20 cellular contexts compared by ENCODE assay signal in genomic region chr7:75048435-75049379, GRCh38. TPM values are rescaled to one million over a fixed set of nuclear protein-coding genes. Genes with fewer than 3 reads are reported as not detected.
A peak's percentile ranks its signal among the peaks of the same experiment; 100 is the strongest.
DNase-seq lines count a peak whose midpoint lies in the region; TF ChIP-seq lines count a peak whose summit lies in the region.
"Had no signal": no experiment of that assay in that cellular context is flagged by ENCODE, and none has a peak within 500 bp of the region (broad histone marks: within the 10 kb centered on the region; RNA-seq: fewer than 3 reads in every experiment).

No MANE protein-coding gene starts in this region.

- H2BK12ac ChIP-seq in H9 (ENCODE audit: insufficient read length, low read depth, low read length): no peak overlapping the region

- H3K9me2 ChIP-seq in OCI-LY7 (ENCODE audit: insufficient read depth, low read length): no peaks in the 10 kb centered on the region

- H2BK5ac ChIP-seq in H9 (ENCODE audit: insufficient read length, low read length): no peak overlapping the region

- no peak overlapping the region for H3K4me3 Mint-ChIP-seq in H9
- H3K4me3 Mint-ChIP-seq: activated CD8-positive, alpha-beta memory T cell treated with anti-CD3 and anti-CD28 coated beads, Interleukin-2, amount 10 ng/mL, durations not matched to agents 7 days and 5 days; CD4-positive, CD25-positive, alpha-beta regulatory T cell had no signal

- DNase-seq in A673 (ENCODE audit: low spot score) (no peak), OCI-LY7 (ENCODE audit: low spot score) (no peak), cardiac fibroblast (ENCODE audit: low read depth in 2 of 2) (peak; percentile 18 to 49), kidney glomerular epithelial cell (lab: John Stamatoyannopoulos, UW) (peak; percentile 31), lower leg skin (ENCODE audit: low spot score in 2 of 2) (no peak), HuH-7.5 (ENCODE audit: low spot score) (no peak), NOMO-1 (lab: John Stamatoyannopoulos, UW; ENCODE audit: unreplicated experiment in 2 of 2) (no peak), H9 (no peak)
- DNase-seq: ACHN; activated CD4-positive, CD25-positive, alpha-beta regulatory T cell treated with anti-CD3 and anti-CD28 coated beads, Interleukin-2, amount 50 U/mL, for 72 hours; activated CD8-positive, alpha-beta memory T cell treated with anti-CD3 and anti-CD28 coated beads, Interleukin-2, amount 10 ng/mL, durations not matched to agents 7 days and 5 days; adrenal gland; CD4-positive, CD25-positive, alpha-beta regulatory T cell; H7; midbrain; NCI-H82; Peyer's patch; stimulated activated CD4-positive, alpha-beta T cell treated with anti-CD3 and anti-CD28 coated beads, Interleukin-4, amount 100 ng/mL, for 24 hours had no signal

- H3K4me3 ChIP-seq in A673 (ENCODE audit: low read depth, low read length, poor library complexity, severe bottlenecking) (no peak overlapping the region), OCI-LY7 (ENCODE audit: low read depth, low read length, poor library complexity, severe bottlenecking) (no peak overlapping the region), cardiac fibroblast (replicated peaks in 1 of 2; ENCODE audit: low read depth in 2 of 2, low read length in 2 of 2) (no peak overlapping the region), lower leg skin (ENCODE audit: low read depth, poor library complexity, severe bottlenecking) (no peak overlapping the region)
- H3K4me3 ChIP-seq: adrenal gland, Peyer's patch, vagina had no signal

- H3K9me3 ChIP-seq in A673 (ENCODE audit: low read depth, low read length, poor library complexity, severe bottlenecking) (no peaks in the 10 kb centered on the region), OCI-LY7 (ENCODE audit: low read length) (no peaks in the 10 kb centered on the region), H9 (ENCODE audit: control insufficient read depth, low read depth, low read length) (no peaks in the 10 kb centered on the region)
- H3K9me3 ChIP-seq: adrenal gland, Peyer's patch, vagina had no signal

- no peak overlapping the region for H2BK120ac ChIP-seq in H9 (ENCODE audit: low read depth, low read length, poor library complexity, severe bottlenecking)

- no peak overlapping the region for H3K56ac ChIP-seq in H9 (ENCODE audit: insufficient read length, low read depth, low read length)

- no peak overlapping the region for H3K4ac ChIP-seq in H9 (ENCODE audit: low read depth, low read length)

- 76 to 82% methylated on average over 11 to 16 of the region's 17 CpGs for WGBS in lower leg skin, 2 donors
- no CpG with 5 or more reads among the region's 17 CpGs for WGBS in H9 (ENCODE audit: extremely low coverage, insufficient read length, low lambda C conversion rate)

- no peak overlapping the region for H2BK15ac ChIP-seq in H9 (ENCODE audit: low read depth, low read length)

- H2AFZ ChIP-seq in OCI-LY7 (ENCODE audit: low read length): no peak overlapping the region
- no peak overlapping the region for H2AFZ ChIP-seq in H9 (ENCODE audit: low read length)

- no peak overlapping the region for H3K4me2 ChIP-seq in OCI-LY7 (ENCODE audit: low read length)
- no peak overlapping the region for H3K4me2 ChIP-seq in H9 (ENCODE audit: insufficient read depth, insufficient read length, low read length)

- peaks cover 4% of the 10 kb centered on the region in 2 experiments for H3K4me1 Mint-ChIP-seq in H9
- H3K4me1 Mint-ChIP-seq: activated CD8-positive, alpha-beta memory T cell treated with anti-CD3 and anti-CD28 coated beads, Interleukin-2, amount 10 ng/mL, durations not matched to agents 7 days and 5 days; CD4-positive, CD25-positive, alpha-beta regulatory T cell had no signal

- H3K36me3 ChIP-seq in A673 (ENCODE audit: insufficient read depth, low read length, poor library complexity, severe bottlenecking) (peaks cover 15% of the 10 kb centered on the region), OCI-LY7 (ENCODE audit: insufficient read depth, low read length) (peaks cover 52% of the 10 kb centered on the region)

- peak overlapping the region in 1 of 3 experiments; percentile 51; a peak in 2 of 7 replicates for H3K27ac Mint-ChIP-seq in H9
- H3K27ac Mint-ChIP-seq: activated CD8-positive, alpha-beta memory T cell treated with anti-CD3 and anti-CD28 coated beads, Interleukin-2, amount 10 ng/mL, durations not matched to agents 7 days and 5 days; CD4-positive, CD25-positive, alpha-beta regulatory T cell had no signal

- no peak overlapping the region for H3K27ac ChIP-seq in A673 (ENCODE audit: low read depth, low read length, poor library complexity, severe bottlenecking)
- H3K27ac ChIP-seq in OCI-LY7 (ENCODE audit: low read depth, low read length, poor library complexity, severe bottlenecking): no peak overlapping the region
- no peak overlapping the region for H3K27ac ChIP-seq in H9 (ENCODE audit: insufficient read length, low read depth, low read length)
- H3K27ac ChIP-seq: HL-60, Peyer's patch, vagina had no signal

- intact Hi-C loops in A673 (cut with micrococcal nuclease; ENCODE audit: unreplicated experiment): no loop called here
- intact Hi-C loops in OCI-LY7 (cut with micrococcal nuclease; ENCODE audit: unreplicated experiment): no loop called here
- intact Hi-C loops in lower leg skin (cut with DNase I; ENCODE audit: low total_unique reads): no loop called here

- H3K9ac ChIP-seq in H9 (ENCODE audit: extremely low read depth, insufficient read length, low read length): no peak overlapping the region

- no peak overlapping the region for H2BK20ac ChIP-seq in H9 (ENCODE audit: low read depth, low read length, poor library complexity, severe bottlenecking)

- H4K20me1 ChIP-seq in OCI-LY7 (ENCODE audit: insufficient read depth, low read length) (no peaks in the 10 kb centered on the region), H9 (ENCODE audit: control insufficient read depth, insufficient read depth, insufficient read length) (no peaks in the 10 kb centered on the region)

- H3K36me3 Mint-ChIP-seq in H9 (ENCODE audit: insufficient read depth in 1 of 3, low read depth in 3 of 3): peaks cover 13 to 45% (median 44%) of the 10 kb centered on the region in 3 experiments; a peak in 6 of 7 replicates

- H3K79me2 ChIP-seq in OCI-LY7 (ENCODE audit: insufficient read depth, low read depth, low read length): no peaks in the 10 kb centered on the region
- H3K79me2 ChIP-seq in H9 (ENCODE audit: insufficient read depth, low read length): no peaks in the 10 kb centered on the region

- no peak overlapping the region for H3K18ac ChIP-seq in H9 (ENCODE audit: insufficient read length, low read depth, low read length)

- no peak overlapping the region for H4K8ac ChIP-seq in H9 (replicated peaks; ENCODE audit: insufficient read length, low read depth, low read length)

- H3K4me1 ChIP-seq in A673 (ENCODE audit: insufficient read depth, low read length, poor library complexity, severe bottlenecking) (no peaks in the 10 kb centered on the region), OCI-LY7 (ENCODE audit: insufficient read depth, low read length, poor library complexity, severe bottlenecking) (no peaks in the 10 kb centered on the region), H9 (ENCODE audit: insufficient read depth, low read length) (no peaks in the 10 kb centered on the region)
- H3K4me1 ChIP-seq: Peyer's patch had no signal

- H3K23ac ChIP-seq in H9 (ENCODE audit: insufficient read length, low read depth, low read length): no peak overlapping the region

- POLR2A ChIA-PET in A673 (lab: Charles Lee; ENCODE audit: low non-redundant PET): no interaction called here
- POLR2A ChIA-PET in OCI-LY7 (lab: Charles Lee): interaction anchor here (0.7 kb wide), 1 partner anchor 629 kb away, joined by 3 read pairs; no protein-coding TSS in a partner anchor

- TSS peak; percentile 19 for BruUV-seq in A673 (replicated peaks; lab: Mats Ljungman, UMichigan)
- BruUV-seq in OCI-LY7 (replicated peaks; lab: Mats Ljungman, UMichigan): TSS peak; percentile 47

- no peak overlapping the region for H3K14ac ChIP-seq in H9 (ENCODE audit: insufficient read depth, low read length)

- no peak overlapping the region for H4K91ac ChIP-seq in H9 (ENCODE audit: insufficient read length, low read depth, low read length)

- CTCF ChIA-PET in A673 (lab: Charles Lee): no interaction called here
- CTCF ChIA-PET in OCI-LY7 (lab: Charles Lee; ENCODE audit: unreplicated experiment): no interaction called here

- no peaks in the 10 kb centered on the region for H3K27me3 ChIP-seq in A673 (replicated peaks; ENCODE audit: insufficient read depth, low read depth, low read length, poor library complexity)
- H3K27me3 ChIP-seq in H9 (ENCODE audit: insufficient read depth, low read length): no peaks in the 10 kb centered on the region
- H3K27me3 ChIP-seq: adrenal gland, Peyer's patch, vagina had no signal

- no peak for TF ChIP-seq CTCF in A673 (conservative IDR thresholded peaks at IDR 0.05; ENCODE audit: low read depth, low read length)
- no peak for TF ChIP-seq CTCF in OCI-LY7 (conservative IDR thresholded peaks at IDR 0.05; ENCODE audit: low read length)
- TF ChIP-seq CTCF in cardiac fibroblast (IDR thresholded peaks at IDR 0.05; ENCODE audit: low read depth, low read length): no peak
- no peak for TF ChIP-seq CTCF in lower leg skin (IDR thresholded peaks at IDR 0.05)
- TF ChIP-seq CTCF in H9 (conservative IDR thresholded peaks at IDR 0.05): no peak

- no peaks in the 10 kb centered on the region for H3K27me3 Mint-ChIP-seq in H9 (ENCODE audit: low read depth)
- H3K27me3 Mint-ChIP-seq: activated CD8-positive, alpha-beta memory T cell treated with anti-CD3 and anti-CD28 coated beads, Interleukin-2, amount 10 ng/mL, durations not matched to agents 7 days and 5 days; CD4-positive, CD25-positive, alpha-beta regulatory T cell had no signal

- no peak overlapping the region for H2AK5ac ChIP-seq in H9 (ENCODE audit: insufficient read length, low read length)

- no peak overlapping the region for H3T11ph ChIP-seq in H9 (ENCODE audit: low read length)

- TF ChIP-seq POLR2A in lower leg skin (IDR thresholded peaks at IDR 0.05): no peak

- no peaks in the 10 kb centered on the region for H3K79me1 ChIP-seq in H9 (ENCODE audit: insufficient read depth, low read depth, low read length, poor library complexity, severe bottlenecking)

- no peaks in the 10 kb centered on the region for H3K9me3 Mint-ChIP-seq in H9
- H3K9me3 Mint-ChIP-seq: CD4-positive, CD25-positive, alpha-beta regulatory T cell had no signal

- no peaks in the 10 kb centered on the region for H3K23me2 ChIP-seq in H9 (ENCODE audit: insufficient read length, low read depth, low read length, poor library complexity, severe bottlenecking)

- no peak overlapping the region for H4K5ac ChIP-seq in H9 (ENCODE audit: insufficient read length, low read depth, low read length)

RNA-seq across cellular contexts. Expression of gene RCC1L, which starts 24.9 kb away (rescaled TPM):
- total RNA-seq in A673 (2021) (39.8 and 40.2 TPM in 2 replicates), OCI-LY7 (2022) (43.6 and 47.5 TPM in 2 replicates), lower leg skin (10 to 100 TPM; 22.7 to 47.6 (median 37.1) TPM), H9 (2021) (54.1 and 56.0 TPM in 2 replicates)
- total RNA-seq in OCI-LY7 (2014; rRNA removed; shearing (Covaris generic)): 40.2 and 56.0 TPM in 2 replicates

RNA-seq across cellular contexts. Expression of gene GTF2IRD2B, which starts 43.7 kb away (rescaled TPM):
- total RNA-seq in A673 (2021): 17.1 and 19.7 TPM in 2 replicates
- 18.4 and 29.1 TPM in 2 replicates for total RNA-seq in OCI-LY7 (2014; rRNA removed; shearing (Covaris generic))
- total RNA-seq in OCI-LY7 (2022): 37.3 and 46.5 TPM in 2 replicates
- 10 to 100 TPM; 20.4 to 53.1 (median 31.3) TPM for total RNA-seq in lower leg skin
- total RNA-seq in H9 (2021): 13.7 and 15.4 TPM in 2 replicates

Comparison
In these comparisons a context has a peak if more than half of its experiments do, and no peak if none do; other contexts are left out.
1. DNase-seq: peak in cardiac fibroblast (2 of 2) and kidney glomerular epithelial cell (single experiment); none in A673 (single experiment), OCI-LY7 (single experiment), lower leg skin (0 of 2), HuH-7.5 (single experiment), NOMO-1 (0 of 2) and H9 (single experiment).